Comparison of ENCODE assay signal across 15 cellular contexts in genomic region chr7:69710773-69711445, GRCh38.
DNase-seq lines count a peak whose midpoint lies in the region; ATAC-seq and TF ChIP-seq lines count a peak whose summit lies in the region.
"Had no signal": no experiment of that assay in that cellular context is flagged by ENCODE, and none has a peak within 500 bp of the region (broad histone marks: within the 10 kb centered on the region; RNA-seq: fewer than 3 reads in every experiment).

No MANE protein-coding gene starts in this region.

- no peak overlapping the region for H2BK120ac ChIP-seq in H9 (ENCODE audit: low read depth, low read length, poor library complexity, severe bottlenecking)

- H3K36me3 Mint-ChIP-seq in H9 (ENCODE audit: insufficient read depth in 1 of 3, low read depth in 3 of 3) (no peaks in the 10 kb centered on the region), WTC11 (no peaks in the 10 kb centered on the region), endodermal cell (ENCODE audit: low read depth) (no peaks in the 10 kb centered on the region)
- H3K36me3 Mint-ChIP-seq: IgD-negative memory B cell had no signal

- peaks cover 16% of the 10 kb centered on the region; the same call in 1 of the 2 replicates for H3K4me1 ChIP-seq in H9 (ENCODE audit: insufficient read depth, low read length)
- H3K4me1 ChIP-seq in endodermal cell (ENCODE audit: control insufficient read depth, insufficient read depth, low read length): peaks cover 32% of the 10 kb centered on the region
- peaks cover 46% of the 10 kb centered on the region for H3K4me1 ChIP-seq in OCI-LY7 (ENCODE audit: insufficient read depth, low read length, poor library complexity, severe bottlenecking)

- CTCF ChIA-PET in WTC11 (lab: Charles Lee): interaction anchor here (1.2 kb wide), 1 partner anchor 12 kb away, joined by 3 read pairs; no protein-coding TSS in a partner anchor
- CTCF ChIA-PET in OCI-LY7 (lab: Charles Lee; ENCODE audit: unreplicated experiment): no interaction called here

- H3K9me2 ChIP-seq in OCI-LY7 (ENCODE audit: insufficient read depth, low read length): no peaks in the 10 kb centered on the region

- H3K27ac Mint-ChIP-seq in H9 (peak overlapping the region in 1 of 3 experiments; percentile 87; a peak in 3 of 7 replicates), WTC11 (peak overlapping the region; percentile 76), endodermal cell (peak overlapping the region; percentile 44)
- H3K27ac Mint-ChIP-seq: B cell; CD4-positive, alpha-beta T cell had no signal

- H3K36me3 ChIP-seq in endodermal cell (ENCODE audit: control insufficient read depth, insufficient read depth, low read length) (no peaks in the 10 kb centered on the region), OCI-LY7 (ENCODE audit: insufficient read depth, low read length) (no peaks in the 10 kb centered on the region)

- no peak overlapping the region for H2BK20ac ChIP-seq in H9 (ENCODE audit: low read depth, low read length, poor library complexity, severe bottlenecking)

- H2AFZ ChIP-seq in H9 (ENCODE audit: low read length): no peak overlapping the region
- no peak overlapping the region for H2AFZ ChIP-seq in OCI-LY7 (ENCODE audit: low read length)
- H2AFZ ChIP-seq: GM23248 had no signal

- no peak overlapping the region for H4K5ac ChIP-seq in H9 (ENCODE audit: insufficient read length, low read depth, low read length)

- H3K23ac ChIP-seq in H9 (ENCODE audit: insufficient read length, low read depth, low read length): no peak overlapping the region

- H3K27me3 Mint-ChIP-seq in H9 (ENCODE audit: low read depth) (no peaks in the 10 kb centered on the region; the same call in 1 of the 2 replicates), WTC11 (ENCODE audit: low read depth) (peaks cover 13% of the 10 kb centered on the region), endodermal cell (ENCODE audit: insufficient read depth) (no peaks in the 10 kb centered on the region)

- H2BK15ac ChIP-seq in H9 (ENCODE audit: low read depth, low read length): no peak overlapping the region

- no peak overlapping the region for H2AK5ac ChIP-seq in H9 (ENCODE audit: insufficient read length, low read length)

- H3K27ac ChIP-seq in H9 (ENCODE audit: insufficient read length, low read depth, low read length): no peak overlapping the region
- H3K27ac ChIP-seq in endodermal cell (ENCODE audit: low read depth, low read length): no peak overlapping the region
- no peak overlapping the region for H3K27ac ChIP-seq in OCI-LY7 (ENCODE audit: low read depth, low read length, poor library complexity, severe bottlenecking)
- H3K27ac ChIP-seq: GM23248 had no signal

- no peak overlapping the region for H3K18ac ChIP-seq in H9 (ENCODE audit: insufficient read length, low read depth, low read length)

- BruUV-seq in OCI-LY7 (replicated peaks; lab: Mats Ljungman, UMichigan): no TSS peak

- H2BK5ac ChIP-seq in H9 (ENCODE audit: insufficient read length, low read length): no peak overlapping the region

- H4K8ac ChIP-seq in H9 (replicated peaks; ENCODE audit: insufficient read length, low read depth, low read length): no peak overlapping the region

- H4K91ac ChIP-seq in H9 (ENCODE audit: insufficient read length, low read depth, low read length): no peak overlapping the region

- intact Hi-C loops in OCI-LY7 (cut with micrococcal nuclease; ENCODE audit: unreplicated experiment): no loop called here

- H3K9me3 ChIP-seq in H9 (ENCODE audit: control insufficient read depth, low read depth, low read length) (no peaks in the 10 kb centered on the region), endodermal cell (ENCODE audit: control insufficient read depth, low read length) (no peaks in the 10 kb centered on the region), OCI-LY7 (ENCODE audit: low read length) (peaks cover 6% of the 10 kb centered on the region; the same call in 1 of the 2 replicates)

- H3K9ac ChIP-seq in H9 (ENCODE audit: extremely low read depth, insufficient read length, low read length) (no peak overlapping the region), endodermal cell (ENCODE audit: extremely low read depth, low read length, poor library complexity, severe bottlenecking) (no peak overlapping the region)
- H3K9ac ChIP-seq: GM23248 had no signal

- ATAC-seq in WTC11 (peak; percentile 65), HG02884 (IDR thresholded peaks at IDR 0.05; ENCODE audit: unreplicated experiment) (no peak)
- ATAC-seq: HCT116 had no signal

- H3K4me3 ChIP-seq in endodermal cell (ENCODE audit: low read length): no peak overlapping the region
- no peak overlapping the region for H3K4me3 ChIP-seq in OCI-LY7 (ENCODE audit: low read depth, low read length, poor library complexity, severe bottlenecking)
- H3K4me3 ChIP-seq: GM23248 had no signal

- POLR2A ChIA-PET in WTC11 (lab: Charles Lee) (interaction anchor here (0.6 kb wide), 1 partner anchor 1926 kb away, joined by 3 read pairs; no protein-coding TSS in a partner anchor), OCI-LY7 (lab: Charles Lee) (interaction anchor here (0.7 to 2.0 kb wide), 10 partner anchors 8 to 88 kb away, joined by 3 to 7 read pairs (median 4); no protein-coding TSS in a partner anchor)

- no peak overlapping the region for H3T11ph ChIP-seq in H9 (ENCODE audit: low read length)

- WGBS in H9 (ENCODE audit: extremely low coverage, insufficient read length, low lambda C conversion rate): no CpG with 5 or more reads among the region's 5 CpGs
- WGBS in endodermal cell (ENCODE audit: insufficient coverage in 1 of 2, insufficient read length in 1 of 2), 2 experiments: 17 to 48% methylated on average over 1 to 5 of the region's 5 CpGs

- TF ChIP-seq CTCF in H9 (conservative IDR thresholded peaks at IDR 0.05) (no peak), WTC11 (IDR thresholded peaks at IDR 0.05) (no peak), endodermal cell (conservative IDR thresholded peaks at IDR 0.05) (no peak), OCI-LY7 (conservative IDR thresholded peaks at IDR 0.05; ENCODE audit: low read length) (no peak)

- no peak overlapping the region for H3K4ac ChIP-seq in H9 (ENCODE audit: low read depth, low read length)

- H2BK12ac ChIP-seq in H9 (ENCODE audit: insufficient read length, low read depth, low read length): no peak overlapping the region

- H3K27me3 ChIP-seq in H9 (ENCODE audit: insufficient read depth, low read length): no peaks in the 10 kb centered on the region
- H3K27me3 ChIP-seq in endodermal cell (ENCODE audit: control insufficient read depth, insufficient read depth, low read length, poor library complexity, severe bottlenecking): no peaks in the 10 kb centered on the region

- no peaks in the 10 kb centered on the region for H3K79me2 ChIP-seq in H9 (ENCODE audit: insufficient read depth, low read length)
- peaks cover 83% of the 10 kb centered on the region for H3K79me2 ChIP-seq in OCI-LY7 (ENCODE audit: insufficient read depth, low read depth, low read length)

- H3K4me1 Mint-ChIP-seq in H9 (peaks cover 45 to 52% of the 10 kb centered on the region in 2 experiments), WTC11 (peaks cover 51% of the 10 kb centered on the region), endodermal cell (peaks cover 60% of the 10 kb centered on the region)
- H3K4me1 Mint-ChIP-seq: IgD-negative memory B cell had no signal

- H3K79me1 ChIP-seq in H9 (ENCODE audit: insufficient read depth, low read depth, low read length, poor library complexity, severe bottlenecking): no peaks in the 10 kb centered on the region

- H3K4me2 ChIP-seq in H9 (ENCODE audit: insufficient read depth, insufficient read length, low read length) (peak overlapping the region; percentile 10), OCI-LY7 (ENCODE audit: low read length) (no peak overlapping the region)

- H3K14ac ChIP-seq in H9 (ENCODE audit: insufficient read depth, low read length): no peak overlapping the region

- H3K9me3 Mint-ChIP-seq in H9: no peaks in the 10 kb centered on the region
- H3K9me3 Mint-ChIP-seq in WTC11: no peaks in the 10 kb centered on the region
- H3K9me3 Mint-ChIP-seq in endodermal cell: no peaks in the 10 kb centered on the region
- H3K9me3 Mint-ChIP-seq: CD4-positive, alpha-beta T cell had no signal

- no peaks in the 10 kb centered on the region for H4K20me1 ChIP-seq in H9 (ENCODE audit: control insufficient read depth, insufficient read depth, insufficient read length)
- 0 out of 2 replicates have a peak, but pooled peaks cover 5% of the 10 kb centered on the region for H4K20me1 ChIP-seq in OCI-LY7 (ENCODE audit: insufficient read depth, low read length)

- no peaks in the 10 kb centered on the region for H3K23me2 ChIP-seq in H9 (ENCODE audit: insufficient read length, low read depth, low read length, poor library complexity, severe bottlenecking)

- DNase-seq in H9 (no peak), WTC11 (ENCODE audit: low spot score) (no peak), endodermal cell (no peak), kidney glomerular epithelial cell (lab: John Stamatoyannopoulos, UW) (no peak), RKO (ENCODE audit: low spot score) (no peak), OCI-LY7 (ENCODE audit: low spot score) (no peak)
- DNase-seq: C1 segment of cervical spinal cord; Calu3; CD4-positive, alpha-beta T cell; DMS 273 treated with DMSO at 0.1 percent for 48 hours; GM23248 had no signal

- no peak overlapping the region for H3K56ac ChIP-seq in H9 (ENCODE audit: insufficient read length, low read depth, low read length)

- H3K4me3 Mint-ChIP-seq in H9 (peak overlapping the region; percentile 6 to 21; a peak in 2 of 5 replicates), WTC11 (peak overlapping the region; percentile 18), endodermal cell (no peak overlapping the region)
- H3K4me3 Mint-ChIP-seq: B cell; CD4-positive, alpha-beta T cell; IgD-negative memory B cell had no signal

TF ChIP-seq in WTC11, 78 proteins besides CTCF, POLR2A, EP300 and RAD21 (continues in another document):
- TF ChIP-seq KAT7 (CRISPR knock-in tag; IDR thresholded peaks at IDR 0.05; ENCODE audit: borderline replicate concordance): no peak
- no peak for TF ChIP-seq CREB1 (CRISPR knock-in tag; IDR thresholded peaks at IDR 0.05)
- no peak for TF ChIP-seq TP53 (CRISPR knock-in tag; IDR thresholded peaks at IDR 0.05)
- no peak for TF ChIP-seq NFYB (CRISPR knock-in tag; conservative IDR thresholded peaks at IDR 0.05; ENCODE audit: low read depth)
- TF ChIP-seq ETV6 (CRISPR knock-in tag; IDR thresholded peaks at IDR 0.05): no peak
- TF ChIP-seq E2F4 (CRISPR knock-in tag; IDR thresholded peaks at IDR 0.05; ENCODE audit: borderline replicate concordance, low read depth): no peak
